Comparison of ENCODE assay signal across 8 cellular contexts in genomic region chr16:56932588-56933265, GRCh38. TPM values are rescaled to one million over a fixed set of nuclear protein-coding genes. Genes with fewer than 3 reads are reported as not detected.
A peak's percentile ranks its signal among the peaks of the same experiment; 100 is the strongest.
DNase-seq lines count a peak whose midpoint lies in the region; ATAC-seq and TF ChIP-seq lines count a peak whose summit lies in the region.

No MANE protein-coding gene starts in this region.

- no peak for TF ChIP-seq CTCF in WI38 (IDR thresholded peaks at IDR 0.05; ENCODE audit: low read depth, low read length)

- ATAC-seq in GM21447 (IDR thresholded peaks at IDR 0.05; ENCODE audit: unreplicated experiment) (peak; percentile 18), left lobe of liver (peak; percentile 69), GM18861 (IDR thresholded peaks at IDR 0.05; ENCODE audit: unreplicated experiment) (no peak)

- peak overlapping the region; percentile 99 for H3K4me3 ChIP-seq in WI38 (ENCODE audit: low read depth, low read length)

- DNase-seq in CD1c-positive myeloid dendritic cell (ENCODE audit: extremely low spot score) = peak; percentile 90
- DNase-seq in NCI-H2029 treated with DMSO at 0.1 percent for 48 hours (lab: John Stamatoyannopoulos, UW) = peak; percentile 8
- peak; percentile 60 to 84 for DNase-seq in dermis microvascular lymphatic vessel endothelial cell (ENCODE audit: low read depth in 2 of 2)
- peak; percentile 90 for DNase-seq in left lobe of liver (ENCODE audit: low spot score)
- DNase-seq in stimulated activated CD4-positive, alpha-beta T cell treated with anti-CD3 and anti-CD28 coated beads, Interleukin-4, amount 100 ng/mL, for 24 hours = peak; percentile 45

RNA-seq across cellular contexts. Expression of gene HERPUD1, which starts 0.8 kb away (rescaled TPM):
- total RNA-seq in dermis microvascular lymphatic vessel endothelial cell (72.9 and 142 TPM in 2 replicates), left lobe of liver (122 TPM)

RNA-seq across cellular contexts. Expression of gene CETP, which starts 29.0 kb away (rescaled TPM):
- total RNA-seq in dermis microvascular lymphatic vessel endothelial cell (12.3 and 12.8 TPM in 2 replicates), left lobe of liver (3.8 TPM)

RNA-seq across cellular contexts. Expression of gene NLRC5, which starts 56.6 kb away (rescaled TPM):
- total RNA-seq in dermis microvascular lymphatic vessel endothelial cell = 16.6 and 16.7 TPM in 2 replicates
- total RNA-seq in left lobe of liver = 6.4 TPM

Comparison
In these comparisons a context has a peak if more than half of its experiments do, and no peak if none do; other contexts are left out.
1. DNase-seq: peak in every context shown above with its lines; median percentile 90 in CD1c-positive myeloid dendritic cell; 90 in left lobe of liver; 72 in dermis microvascular lymphatic vessel endothelial cell; 45 in stimulated activated CD4-positive, alpha-beta T cell treated with anti-CD3 and anti-CD28 coated beads, Interleukin-4, amount 100 ng/mL, for 24 hours; 8 in NCI-H2029 treated with DMSO at 0.1 percent for 48 hours.